1 cellular context compared by ENCODE assay signal in the genomic region with DNA sequence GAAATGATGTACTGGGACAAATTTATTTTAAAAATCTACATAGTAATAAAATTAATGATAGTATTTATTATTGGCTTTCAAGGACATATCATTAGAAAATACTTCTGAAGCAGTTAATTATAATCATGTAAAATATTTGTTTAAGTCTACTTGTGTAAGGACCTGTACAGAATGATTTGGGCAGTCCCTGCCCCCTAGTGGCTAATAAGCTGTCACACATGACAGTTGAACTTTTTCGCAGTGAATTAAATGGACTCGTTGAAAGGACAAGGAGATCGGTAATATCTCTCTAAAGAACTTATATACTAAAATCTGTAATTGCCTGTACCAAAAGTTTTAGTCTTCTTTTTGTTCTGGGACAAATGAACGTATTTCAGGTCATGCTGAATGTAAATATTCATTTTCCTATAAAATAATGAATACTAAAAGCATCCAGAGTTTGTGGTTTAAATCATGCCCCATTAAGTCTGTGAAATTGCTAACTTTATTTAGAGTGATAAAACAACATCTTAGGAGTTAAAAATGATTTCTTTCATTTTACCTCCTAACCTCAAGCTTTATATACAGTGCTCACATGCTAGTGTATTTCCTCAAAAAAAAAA.
A peak's percentile ranks its signal among the peaks of the same experiment; 100 is the strongest.
TF ChIP-seq lines count a peak whose summit lies in the region.

No MANE protein-coding gene starts in this region.

TF ChIP-seq in HepG2, 621 proteins besides CTCF, POLR2A, EP300 and RAD21:
- TF ChIP-seq RARA (CRISPR knock-in tag; IDR thresholded peaks at IDR 0.05) (no peak), SAP130 (CRISPR knock-in tag; IDR thresholded peaks at IDR 0.05; ENCODE audit: low read depth) (0 out of 2 replicates have a peak, but pooled peaks have one; percentile 12), U2AF1 (optimal IDR thresholded peaks at IDR 0.05; ENCODE audit: low read depth, low read length) (no peak), RXRB (CRISPR knock-in tag; IDR thresholded peaks at IDR 0.05; ENCODE audit: borderline replicate concordance) (no peak), MIXL1 (CRISPR knock-in tag; IDR thresholded peaks at IDR 0.05) (peak; percentile 50; the same call in 1 of the 2 replicates), KDM5A (IDR thresholded peaks at IDR 0.05; ENCODE audit: borderline replicate concordance, low read length) (no peak), ZFY (CRISPR knock-in tag; IDR thresholded peaks at IDR 0.05) (no peak), ZNF660 (CRISPR knock-in tag; IDR thresholded peaks at IDR 0.05; ENCODE audit: borderline replicate concordance, low read depth) (no peak), SOX13 (IDR thresholded peaks at IDR 0.05) (no peak), SOX13 (CRISPR knock-in tag; conservative IDR thresholded peaks at IDR 0.05 in 1 of 2, IDR thresholded peaks at IDR 0.05 in 1 of 2) (no peak), ZNF83 (CRISPR knock-in tag; IDR thresholded peaks at IDR 0.05; ENCODE audit: borderline replicate concordance) (no peak), DNMT3B (CRISPR knock-in tag; conservative IDR thresholded peaks at IDR 0.05) (no peak), ZFX (CRISPR knock-in tag; IDR thresholded peaks at IDR 0.05; ENCODE audit: low read depth) (no peak), RFXAP (CRISPR knock-in tag; IDR thresholded peaks at IDR 0.05; ENCODE audit: borderline replicate concordance) (no peak), ZNF850 (CRISPR knock-in tag; conservative IDR thresholded peaks at IDR 0.05) (no peak), ZC3H13 (CRISPR knock-in tag; IDR thresholded peaks at IDR 0.05) (no peak), ZNF674 (CRISPR knock-in tag; IDR thresholded peaks at IDR 0.05; ENCODE audit: low read depth) (no peak), ZSCAN22 (CRISPR knock-in tag; IDR thresholded peaks at IDR 0.05) (no peak), SOX5 (CRISPR knock-in tag; IDR thresholded peaks at IDR 0.05; ENCODE audit: borderline replicate concordance) (no peak), MLLT10 (CRISPR knock-in tag; IDR thresholded peaks at IDR 0.05) (no peak), ONECUT2 (CRISPR knock-in tag; IDR thresholded peaks at IDR 0.05) (no peak), YY1 (IDR thresholded peaks at IDR 0.05; ENCODE audit: insufficient read depth, insufficient replicate concordance, low read depth, low read length) (no peak), SMC3 (IDR thresholded peaks at IDR 0.05; ENCODE audit: low read length) (peak; percentile 67), STAG1 (CRISPR knock-in tag; IDR thresholded peaks at IDR 0.05) (peak; percentile 77), GATAD2A (CRISPR knock-in tag; IDR thresholded peaks at IDR 0.05) (0 out of 2 replicates have a peak, but pooled peaks have one; percentile 16)
- TF ChIP-seq, protein P1, sequence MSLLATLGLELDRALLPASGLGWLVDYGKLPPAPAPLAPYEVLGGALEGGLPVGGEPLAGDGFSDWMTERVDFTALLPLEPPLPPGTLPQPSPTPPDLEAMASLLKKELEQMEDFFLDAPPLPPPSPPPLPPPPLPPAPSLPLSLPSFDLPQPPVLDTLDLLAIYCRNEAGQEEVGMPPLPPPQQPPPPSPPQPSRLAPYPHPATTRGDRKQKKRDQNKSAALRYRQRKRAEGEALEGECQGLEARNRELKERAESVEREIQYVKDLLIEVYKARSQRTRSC (CRISPR knock-in tag; IDR thresholded peaks at IDR 0.05; ENCODE audit: low read depth): no peak
- TF ChIP-seq, protein P2, sequence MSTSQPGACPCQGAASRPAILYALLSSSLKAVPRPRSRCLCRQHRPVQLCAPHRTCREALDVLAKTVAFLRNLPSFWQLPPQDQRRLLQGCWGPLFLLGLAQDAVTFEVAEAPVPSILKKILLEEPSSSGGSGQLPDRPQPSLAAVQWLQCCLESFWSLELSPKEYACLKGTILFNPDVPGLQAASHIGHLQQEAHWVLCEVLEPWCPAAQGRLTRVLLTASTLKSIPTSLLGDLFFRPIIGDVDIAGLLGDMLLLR (CRISPR knock-in tag; IDR thresholded peaks at IDR 0.05): no peak
- TF ChIP-seq, protein P3, sequence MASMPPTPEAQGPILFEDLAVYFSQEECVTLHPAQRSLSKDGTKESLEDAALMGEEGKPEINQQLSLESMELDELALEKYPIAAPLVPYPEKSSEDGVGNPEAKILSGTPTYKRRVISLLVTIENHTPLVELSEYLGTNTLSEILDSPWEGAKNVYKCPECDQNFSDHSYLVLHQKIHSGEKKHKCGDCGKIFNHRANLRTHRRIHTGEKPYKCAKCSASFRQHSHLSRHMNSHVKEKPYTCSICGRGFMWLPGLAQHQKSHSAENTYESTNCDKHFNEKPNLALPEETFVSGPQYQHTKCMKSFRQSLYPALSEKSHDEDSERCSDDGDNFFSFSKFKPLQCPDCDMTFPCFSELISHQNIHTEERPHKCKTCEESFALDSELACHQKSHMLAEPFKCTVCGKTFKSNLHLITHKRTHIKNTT (CRISPR knock-in tag; IDR thresholded peaks at IDR 0.05): no peak
- TF ChIP-seq, protein P4, sequence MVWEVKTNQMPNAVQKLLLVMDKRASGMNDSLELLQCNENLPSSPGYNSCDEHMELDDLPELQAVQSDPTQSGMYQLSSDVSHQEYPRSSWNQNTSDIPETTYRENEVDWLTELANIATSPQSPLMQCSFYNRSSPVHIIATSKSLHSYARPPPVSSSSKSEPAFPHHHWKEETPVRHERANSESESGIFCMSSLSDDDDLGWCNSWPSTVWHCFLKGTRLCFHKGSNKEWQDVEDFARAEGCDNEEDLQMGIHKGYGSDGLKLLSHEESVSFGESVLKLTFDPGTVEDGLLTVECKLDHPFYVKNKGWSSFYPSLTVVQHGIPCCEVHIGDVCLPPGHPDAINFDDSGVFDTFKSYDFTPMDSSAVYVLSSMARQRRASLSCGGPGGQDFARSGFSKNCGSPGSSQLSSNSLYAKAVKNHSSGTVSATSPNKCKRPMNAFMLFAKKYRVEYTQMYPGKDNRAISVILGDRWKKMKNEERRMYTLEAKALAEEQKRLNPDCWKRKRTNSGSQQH (CRISPR knock-in tag; IDR thresholded peaks at IDR 0.05; ENCODE audit: low read depth): no peak
- TF ChIP-seq, protein P5, sequence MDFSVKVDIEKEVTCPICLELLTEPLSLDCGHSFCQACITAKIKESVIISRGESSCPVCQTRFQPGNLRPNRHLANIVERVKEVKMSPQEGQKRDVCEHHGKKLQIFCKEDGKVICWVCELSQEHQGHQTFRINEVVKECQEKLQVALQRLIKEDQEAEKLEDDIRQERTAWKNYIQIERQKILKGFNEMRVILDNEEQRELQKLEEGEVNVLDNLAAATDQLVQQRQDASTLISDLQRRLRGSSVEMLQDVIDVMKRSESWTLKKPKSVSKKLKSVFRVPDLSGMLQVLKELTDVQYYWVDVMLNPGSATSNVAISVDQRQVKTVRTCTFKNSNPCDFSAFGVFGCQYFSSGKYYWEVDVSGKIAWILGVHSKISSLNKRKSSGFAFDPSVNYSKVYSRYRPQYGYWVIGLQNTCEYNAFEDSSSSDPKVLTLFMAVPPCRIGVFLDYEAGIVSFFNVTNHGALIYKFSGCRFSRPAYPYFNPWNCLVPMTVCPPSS (IDR thresholded peaks at IDR 0.05): no peak
